ENCODE assay signal across 11 cellular contexts in genomic region chr6:56505861-56506260, GRCh38.
"Had no signal": no experiment of that assay in that cellular context is flagged by ENCODE, and none has a peak within 500 bp of the region (broad histone marks: within the 10 kb centered on the region; RNA-seq: fewer than 3 reads in every experiment).

No MANE protein-coding gene starts in this region.

- H3K4me3 ChIP-seq: left lung, ovary, spleen had no signal

- H3K36me3 ChIP-seq: ovary had no signal

- DNase-seq: activated CD4-positive, alpha-beta T cell treated with anti-CD3 and anti-CD28 coated beads, Interleukin-2, amount 50 U/mL, for 4 hours; activated CD4-positive, CD25-positive, alpha-beta regulatory T cell treated with anti-CD3 and anti-CD28 coated beads, Interleukin-2, amount 50 U/mL, for 72 hours; activated T-cell treated with anti-CD3 and anti-CD28 coated beads, Interleukin-2, amount 50 U/mL, for 1 hour; cerebellar nuclear complex; left lung; mesenchymal stem cell; ovary; SHP77 treated with DMSO at 0.1 percent for 48 hours; spleen; stimulated activated CD4-positive, alpha-beta T cell treated with anti-CD3 and anti-CD28 coated beads, Interleukin-2, amount 100 ng/mL, for 24 hours; stimulated activated naive CD4-positive, alpha-beta T cell had no signal

- H3K4me1 ChIP-seq: left lung, spleen had no signal

- ATAC-seq: left lung had no signal

- H3K27me3 ChIP-seq: left lung, ovary, spleen had no signal

- H3K27ac ChIP-seq: spleen had no signal

- H3K9me3 ChIP-seq: left lung, ovary, spleen had no signal
